8 cellular contexts compared by ENCODE assay signal in the genomic region with DNA sequence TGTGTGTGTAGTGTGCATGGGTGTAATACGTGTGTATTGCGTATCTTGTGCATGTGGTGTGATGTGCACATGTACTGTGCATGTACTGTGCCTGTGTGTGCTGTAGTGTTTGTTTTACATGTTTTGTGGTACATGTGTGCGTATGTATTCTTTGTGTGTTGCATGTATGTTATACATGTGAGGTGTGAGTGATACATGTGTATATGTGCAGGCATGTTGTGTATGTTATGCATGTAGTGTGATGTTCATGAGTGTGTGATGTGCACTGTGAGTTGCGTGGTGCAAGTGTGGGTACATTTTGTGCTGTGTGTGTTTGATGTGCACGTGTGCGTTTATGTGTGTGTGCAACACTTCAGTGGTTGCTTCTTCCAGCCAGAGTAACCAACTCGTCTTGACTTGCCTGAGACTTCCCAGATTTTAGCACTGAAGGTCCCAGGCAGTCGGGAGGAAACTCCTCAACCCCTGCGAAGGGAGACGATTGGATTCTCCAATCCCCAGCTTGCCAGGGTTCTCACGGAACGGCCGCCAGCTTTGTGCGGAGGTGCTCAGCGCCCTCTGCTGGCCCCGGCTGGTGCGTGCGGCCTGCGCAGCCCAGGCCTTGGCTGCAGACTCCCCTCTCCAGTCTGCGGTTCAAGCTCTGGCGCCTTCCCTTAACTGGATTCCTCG. TPM values are rescaled to one million over a fixed set of nuclear protein-coding genes. Genes with fewer than 3 reads are reported as not detected.
DNase-seq lines count a peak whose midpoint lies in the region; ATAC-seq and TF ChIP-seq lines count a peak whose summit lies in the region.

No MANE protein-coding gene starts in this region.

- DNase-seq in activated CD4-positive, CD25-positive, alpha-beta regulatory T cell treated with anti-CD3 and anti-CD28 coated beads, Interleukin-2, amount 50 U/mL, for 16 hours (ENCODE audit: low read depth, low spot score): peak; percentile 11
- DNase-seq in activated CD4-positive, CD25-positive, alpha-beta regulatory T cell (lab: John Stamatoyannopoulos, UW): no peak
- DNase-seq in HPDE6-E6E7 (ENCODE audit: extremely low spot score) (peak; percentile 32), epithelial cell of proximal tubule (ENCODE audit: low read depth) (no peak), natural killer cell (peak; percentile 49), Kasumi-1 (lab: John Stamatoyannopoulos, UW) (no peak)
- peak; percentile 69 for DNase-seq in activated CD8-positive, alpha-beta T cell treated with anti-CD3 and anti-CD28 coated beads, Interleukin-2, amount 10 ng/mL, durations not matched to agents 7 days and 5 days
- peak; percentile 61 to 62 for DNase-seq in stimulated activated naive CD8-positive, alpha-beta T cell treated with anti-CD3 and anti-CD28 coated beads, Interleukin-15, amount 100 ng/mL, for 72 hours

- TF ChIP-seq CTCF in epithelial cell of proximal tubule (conservative IDR thresholded peaks at IDR 0.05; ENCODE audit: low read depth, low read length): peak; percentile 97
- peak; percentile 74 for TF ChIP-seq CTCF in natural killer cell (IDR thresholded peaks at IDR 0.05)

- no peak overlapping the region for H3K4me3 ChIP-seq in epithelial cell of proximal tubule (ENCODE audit: low read depth, low read length)

- intact Hi-C loops in natural killer cell (cut with micrococcal nuclease): loop anchor here (10.0 kb wide), 1 partner anchor 983 kb away; no protein-coding TSS in a partner anchor

- POLR2A ChIA-PET in activated CD8-positive, alpha-beta T cell treated with anti-CD3 and anti-CD28 coated beads, Interleukin-2, amount 10 ng/mL, durations not matched to agents 7 days and 5 days (lab: Charles Lee): no interaction called here

- H3K4me3 Mint-ChIP-seq in activated CD8-positive, alpha-beta T cell treated with anti-CD3 and anti-CD28 coated beads, Interleukin-2, amount 10 ng/mL, durations not matched to agents 7 days and 5 days: no peak overlapping the region
- no peak overlapping the region for H3K4me3 Mint-ChIP-seq in natural killer cell
- H3K4me3 Mint-ChIP-seq in stimulated activated naive CD8-positive, alpha-beta T cell treated with anti-CD3 and anti-CD28 coated beads, Interleukin-15, amount 100 ng/mL, for 72 hours: no peak overlapping the region

- no peaks in the 10 kb centered on the region for H3K4me1 Mint-ChIP-seq in activated CD8-positive, alpha-beta T cell treated with anti-CD3 and anti-CD28 coated beads, Interleukin-2, amount 10 ng/mL, durations not matched to agents 7 days and 5 days (ENCODE audit: low read depth)
- H3K4me1 Mint-ChIP-seq in natural killer cell: peaks cover 6 to 9% of the 10 kb centered on the region in 2 donors
- peaks cover 8% of the 10 kb centered on the region for H3K4me1 Mint-ChIP-seq in stimulated activated naive CD8-positive, alpha-beta T cell treated with anti-CD3 and anti-CD28 coated beads, Interleukin-15, amount 100 ng/mL, for 72 hours

- no peak overlapping the region for H3K27ac Mint-ChIP-seq in activated CD8-positive, alpha-beta T cell treated with anti-CD3 and anti-CD28 coated beads, Interleukin-2, amount 10 ng/mL, durations not matched to agents 7 days and 5 days
- H3K27ac Mint-ChIP-seq in natural killer cell: no peak overlapping the region
- H3K27ac Mint-ChIP-seq in stimulated activated naive CD8-positive, alpha-beta T cell treated with anti-CD3 and anti-CD28 coated beads, Interleukin-15, amount 100 ng/mL, for 72 hours: no peak overlapping the region

- ATAC-seq in activated CD8-positive, alpha-beta T cell treated with anti-CD3 and anti-CD28 coated beads, Interleukin-2, amount 10 ng/mL, durations not matched to agents 7 days and 5 days: peak; percentile 85
- peak; percentile 68 to 90 (median 69) for ATAC-seq in natural killer cell
- peak; percentile 74 for ATAC-seq in stimulated activated naive CD8-positive, alpha-beta T cell treated with anti-CD3 and anti-CD28 coated beads, Interleukin-15, amount 100 ng/mL, for 72 hours

- CTCF ChIA-PET in activated CD8-positive, alpha-beta T cell treated with anti-CD3 and anti-CD28 coated beads, Interleukin-2, amount 10 ng/mL, durations not matched to agents 7 days and 5 days (lab: Charles Lee): interaction anchor here (0.9 to 3.5 kb wide), 16 partner anchors 9 to 747 kb away, joined by 3 to 25 read pairs (median 3); no protein-coding TSS in a partner anchor

- no peaks in the 10 kb centered on the region for H3K9me3 Mint-ChIP-seq in activated CD8-positive, alpha-beta T cell treated with anti-CD3 and anti-CD28 coated beads, Interleukin-2, amount 10 ng/mL, durations not matched to agents 7 days and 5 days (ENCODE audit: insufficient read depth)
- no peaks in the 10 kb centered on the region for H3K9me3 Mint-ChIP-seq in natural killer cell
- H3K9me3 Mint-ChIP-seq in stimulated activated naive CD8-positive, alpha-beta T cell treated with anti-CD3 and anti-CD28 coated beads, Interleukin-15, amount 100 ng/mL, for 72 hours: no peaks in the 10 kb centered on the region

- peaks cover 18% of the 10 kb centered on the region for H3K27me3 Mint-ChIP-seq in activated CD8-positive, alpha-beta T cell treated with anti-CD3 and anti-CD28 coated beads, Interleukin-2, amount 10 ng/mL, durations not matched to agents 7 days and 5 days (ENCODE audit: low read depth)
- H3K27me3 Mint-ChIP-seq in natural killer cell (ENCODE audit: low read depth in 2 of 2): peaks cover 0 to 11% of the 10 kb centered on the region in 2 donors
- peaks cover 38% of the 10 kb centered on the region for H3K27me3 Mint-ChIP-seq in stimulated activated naive CD8-positive, alpha-beta T cell treated with anti-CD3 and anti-CD28 coated beads, Interleukin-15, amount 100 ng/mL, for 72 hours

- H3K36me3 Mint-ChIP-seq in activated CD8-positive, alpha-beta T cell treated with anti-CD3 and anti-CD28 coated beads, Interleukin-2, amount 10 ng/mL, durations not matched to agents 7 days and 5 days (ENCODE audit: low read depth): no peaks in the 10 kb centered on the region
- H3K36me3 Mint-ChIP-seq in natural killer cell: no peaks in the 10 kb centered on the region

RNA-seq across cellular contexts. Expression of a gene that starts 3.6 kb away (rescaled TPM):
- not detected for total RNA-seq in activated CD8-positive, alpha-beta T cell treated with anti-CD3 and anti-CD28 coated beads, Interleukin-2, amount 10 ng/mL, durations not matched to agents 7 days and 5 days
- not detected in 2 replicates for total RNA-seq in epithelial cell of proximal tubule
- total RNA-seq in natural killer cell: not detected

Comparison
In these comparisons a context has a peak if more than half of its experiments do, and no peak if none do; other contexts are left out.
1. DNase-seq: peak in activated CD4-positive, CD25-positive, alpha-beta regulatory T cell treated with anti-CD3 and anti-CD28 coated beads, Interleukin-2, amount 50 U/mL, for 16 hours (single experiment), HPDE6-E6E7 (single experiment), activated CD8-positive, alpha-beta T cell treated with anti-CD3 and anti-CD28 coated beads, Interleukin-2, amount 10 ng/mL, durations not matched to agents 7 days and 5 days (single experiment), natural killer cell (single experiment) and stimulated activated naive CD8-positive, alpha-beta T cell treated with anti-CD3 and anti-CD28 coated beads, Interleukin-15, amount 100 ng/mL, for 72 hours (2 of 2); none in activated CD4-positive, CD25-positive, alpha-beta regulatory T cell (0 of 4), epithelial cell of proximal tubule (single experiment) and Kasumi-1 (0 of 2).
2. Peak in every context shown above with its lines, with median percentiles within 50 percentile points of each other: ATAC-seq.